ENCODE assay signal across 19 cellular contexts in the genomic region with DNA sequence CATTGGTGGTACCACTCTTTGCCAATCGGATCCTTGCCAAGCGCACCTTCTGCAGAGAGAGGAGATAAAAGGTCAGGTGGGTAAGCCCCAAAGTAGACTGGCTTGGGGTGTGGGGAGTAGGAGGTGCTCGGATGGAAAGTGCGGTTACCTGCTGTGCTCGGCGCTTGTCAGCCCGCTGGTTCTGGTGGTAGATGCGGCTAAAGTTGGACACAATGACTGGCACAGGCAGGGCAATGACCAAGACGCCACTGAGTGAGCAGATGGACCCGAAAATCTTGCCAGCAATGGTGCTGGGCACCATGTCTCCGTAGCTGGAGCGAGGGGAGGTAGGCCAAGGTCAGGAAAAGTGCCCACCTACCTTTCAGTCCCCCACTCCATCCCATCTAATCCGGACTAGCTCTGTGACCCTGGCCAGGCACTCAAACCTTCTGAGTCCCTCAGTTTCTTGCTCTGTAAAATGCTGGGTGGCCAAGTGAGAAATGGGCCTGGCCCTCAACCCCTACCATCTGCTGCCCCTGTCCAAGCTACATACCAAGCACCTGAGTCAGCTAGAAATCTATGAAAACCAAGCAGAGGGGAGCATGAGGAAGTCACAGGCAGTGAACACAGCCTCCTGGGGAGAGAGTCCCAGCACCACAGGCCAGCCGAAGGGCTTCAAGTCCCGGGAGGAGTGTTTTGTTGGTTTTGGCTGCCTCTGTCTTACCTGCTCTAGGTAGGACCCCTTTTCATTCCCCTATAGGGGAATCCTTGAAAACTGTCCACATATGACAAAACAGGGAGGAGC. TPM values are rescaled to one million over a fixed set of nuclear protein-coding genes. Genes with fewer than 3 reads are reported as not detected.
DNase-seq lines count a peak whose midpoint lies in the region; ATAC-seq and TF ChIP-seq lines count a peak whose summit lies in the region.
"Had no signal": no experiment of that assay in that cellular context is flagged by ENCODE, and none has a peak within 500 bp of the region (broad histone marks: within the 10 kb centered on the region; RNA-seq: fewer than 3 reads in every experiment).

No MANE protein-coding gene starts in this region.

- H3K4me3 ChIP-seq in kidney epithelial cell (ENCODE audit: low read depth, low read length): no peak overlapping the region
- H3K4me3 ChIP-seq: hepatocyte, pancreas had no signal

- TF ChIP-seq POLR2A in erythroblast (IDR thresholded peaks at IDR 0.05; ENCODE audit: low read length): no peak

- TF ChIP-seq CTCF in kidney epithelial cell (IDR thresholded peaks at IDR 0.05; ENCODE audit: insufficient read depth, low read length, poor library complexity, severe bottlenecking): no peak

- DNase-seq in AG08395 (ENCODE audit: low spot score): peak; percentile 44
- peak; percentile 6 for DNase-seq in HS-5 (ENCODE audit: low read depth)
- DNase-seq in astrocyte of the hippocampus (ENCODE audit: low read depth, low spot score): peak; percentile 69
- DNase-seq in kidney epithelial cell (ENCODE audit: low read depth): peak; percentile 23
- DNase-seq in erythroblast (lab: John Stamatoyannopoulos, UW): no peak
- DNase-seq in 8988T: no peak
- DNase-seq: activated CD8-positive, alpha-beta memory T cell treated with anti-CD3 and anti-CD28 coated beads, Interleukin-2, amount 10 ng/mL, durations not matched to agents 7 days and 5 days; activated effector memory CD4-positive, alpha-beta T cell treated with Interleukin-2 at 50 U/mL for 16 hours; Caco-2; NCI-H187; NCI-H510A; pancreas; small intestine; stimulated activated naive B cell treated with anti-CD40 and anti-IgM and Interleukin-4, amounts not matched to agents 10 μg/mL and 1 μg/mL and 100 μg/mL, for 72 hours; trophoblast cell had no signal

- ATAC-seq in HG03565 (IDR thresholded peaks at IDR 0.05; ENCODE audit: unreplicated experiment) (no peak), GM18907 (IDR thresholded peaks at IDR 0.05; ENCODE audit: unreplicated experiment) (no peak)
- ATAC-seq: activated CD8-positive, alpha-beta memory T cell treated with anti-CD3 and anti-CD28 coated beads, Interleukin-2, amount 10 ng/mL, durations not matched to agents 7 days and 5 days; left lobe of liver; stimulated activated naive B cell treated with anti-CD40 and anti-IgM and Interleukin-4, amounts not matched to agents 10 μg/mL and 1 μg/mL and 100 μg/mL, for 72 hours had no signal

- H3K27me3 ChIP-seq in kidney epithelial cell (ENCODE audit: control insufficient read depth, insufficient read depth, low read length): no peaks in the 10 kb centered on the region
- H3K27me3 ChIP-seq: hepatocyte, pancreas had no signal

- no peaks in the 10 kb centered on the region for H3K36me3 ChIP-seq in kidney epithelial cell (ENCODE audit: control insufficient read depth, insufficient read depth, low read length)
- H3K36me3 ChIP-seq: pancreas had no signal

RNA-seq across cellular contexts. Expression of a gene that starts 4.7 kb away (rescaled TPM):
- total RNA-seq in kidney epithelial cell: 0.67 and 1.6 TPM in 2 replicates

RNA-seq across cellular contexts. Expression of a gene that starts 9.6 kb away (rescaled TPM):
- total RNA-seq in kidney epithelial cell: 51.7 and 56.0 TPM in 2 replicates

RNA-seq across cellular contexts. Expression of a gene that starts 35.1 kb away (rescaled TPM):
- total RNA-seq in kidney epithelial cell: 25.8 and 31.1 TPM in 2 replicates

RNA-seq across cellular contexts. Expression of a gene that starts 48.2 kb away (rescaled TPM):
- total RNA-seq in kidney epithelial cell: 6.8 and 7.9 TPM in 2 replicates

RNA-seq across cellular contexts. Expression of a gene that starts 55.5 kb away (rescaled TPM):
- total RNA-seq in kidney epithelial cell: 34.3 and 40.9 TPM in 2 replicates

Comparison
In these comparisons a context has a peak if more than half of its experiments do, and no peak if none do; other contexts are left out.
1. DNase-seq: peak in AG08395 (single experiment), HS-5 (single experiment), astrocyte of the hippocampus (single experiment) and kidney epithelial cell (single experiment); none in erythroblast (0 of 2) and 8988T (single experiment).